8 cellular contexts compared by ENCODE assay signal in the genomic region with DNA sequence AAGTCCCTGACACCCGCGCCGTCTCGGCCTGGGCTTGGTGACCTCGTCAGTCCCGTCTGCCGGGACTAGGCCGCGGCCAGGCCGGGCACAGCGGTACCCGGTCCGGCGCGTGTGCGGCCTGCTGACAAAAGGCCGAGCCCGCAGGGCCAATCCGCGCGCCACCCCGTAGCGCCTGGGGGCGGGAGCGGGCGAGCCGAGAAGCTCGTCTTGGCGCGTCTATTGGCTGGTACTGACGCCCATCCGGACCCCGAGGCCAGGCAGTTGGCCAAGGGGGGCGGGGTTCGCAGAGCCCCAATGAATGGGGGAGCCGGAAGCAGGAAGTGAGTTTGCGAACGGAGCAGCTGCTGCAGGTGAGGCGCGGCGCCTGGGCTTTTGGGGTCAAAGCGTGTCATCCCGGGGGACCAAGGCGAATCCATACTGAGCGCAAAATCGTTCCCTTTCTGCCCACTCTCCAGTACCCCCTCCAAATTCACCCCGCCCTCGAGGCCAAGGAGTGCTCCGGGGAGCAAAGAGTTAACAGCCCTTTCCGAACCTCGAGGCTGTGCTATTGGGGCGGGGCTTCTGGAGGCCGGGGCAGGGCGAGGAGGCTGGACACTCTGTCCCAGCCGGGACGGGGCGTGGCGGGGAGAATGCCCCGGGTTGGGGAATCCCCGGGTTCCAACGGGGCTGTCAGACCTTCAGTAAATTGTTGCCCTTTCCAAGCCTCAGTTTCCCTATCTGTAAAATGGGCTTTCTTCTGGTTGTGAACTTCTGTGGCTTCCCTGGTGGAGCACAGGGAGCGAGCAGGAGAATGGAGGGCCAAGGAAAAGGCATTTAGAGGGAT. TPM values are rescaled to one million over a fixed set of nuclear protein-coding genes. Genes with fewer than 3 reads are reported as not detected.
DNase-seq lines count a peak whose midpoint lies in the region; ATAC-seq and TF ChIP-seq lines count a peak whose summit lies in the region.

A gene with protein sequence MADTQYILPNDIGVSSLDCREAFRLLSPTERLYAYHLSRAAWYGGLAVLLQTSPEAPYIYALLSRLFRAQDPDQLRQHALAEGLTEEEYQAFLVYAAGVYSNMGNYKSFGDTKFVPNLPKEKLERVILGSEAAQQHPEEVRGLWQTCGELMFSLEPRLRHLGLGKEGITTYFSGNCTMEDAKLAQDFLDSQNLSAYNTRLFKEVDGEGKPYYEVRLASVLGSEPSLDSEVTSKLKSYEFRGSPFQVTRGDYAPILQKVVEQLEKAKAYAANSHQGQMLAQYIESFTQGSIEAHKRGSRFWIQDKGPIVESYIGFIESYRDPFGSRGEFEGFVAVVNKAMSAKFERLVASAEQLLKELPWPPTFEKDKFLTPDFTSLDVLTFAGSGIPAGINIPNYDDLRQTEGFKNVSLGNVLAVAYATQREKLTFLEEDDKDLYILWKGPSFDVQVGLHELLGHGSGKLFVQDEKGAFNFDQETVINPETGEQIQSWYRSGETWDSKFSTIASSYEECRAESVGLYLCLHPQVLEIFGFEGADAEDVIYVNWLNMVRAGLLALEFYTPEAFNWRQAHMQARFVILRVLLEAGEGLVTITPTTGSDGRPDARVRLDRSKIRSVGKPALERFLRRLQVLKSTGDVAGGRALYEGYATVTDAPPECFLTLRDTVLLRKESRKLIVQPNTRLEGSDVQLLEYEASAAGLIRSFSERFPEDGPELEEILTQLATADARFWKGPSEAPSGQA (plus strand): TSS at position 319 of the 823 bp plus-strand sequence. CDS start 1,767 bp downstream, outside the sequence.

- no peaks in the 10 kb centered on the region for H3K9me3 ChIP-seq in gastroesophageal sphincter

- DNase-seq in GF-D8 (lab: John Stamatoyannopoulos, UW): peak; percentile 91
- DNase-seq in HEK293T (ENCODE audit: extremely low spot score): peak; percentile 96
- DNase-seq in MV-4-11 (lab: John Stamatoyannopoulos, UW): peak; percentile 96
- peak; percentile 91 for DNase-seq in SK-MEL-5 (ENCODE audit: low read depth, low spot score)
- peak; percentile 97 for DNase-seq in activated naive CD4-positive, alpha-beta T cell treated with anti-CD3 and anti-CD28 coated beads for 36 hours
- peak; percentile 65 for DNase-seq in non-pigmented ciliary epithelial cell (ENCODE audit: low read depth)
- DNase-seq in superior temporal gyrus (ENCODE audit: extremely low spot score): peak; percentile 98

- H3K27me3 ChIP-seq in gastroesophageal sphincter: no peaks in the 10 kb centered on the region

- peak within 1 kb of the TSS; percentile 89 for H3K4me3 Mint-ChIP-seq in activated naive CD4-positive, alpha-beta T cell treated with anti-CD3 and anti-CD28 coated beads for 36 hours

- H3K36me3 Mint-ChIP-seq in activated naive CD4-positive, alpha-beta T cell treated with anti-CD3 and anti-CD28 coated beads for 36 hours (ENCODE audit: low read depth): peaks cover 3% of the 10 kb centered on the region

- in situ Hi-C loops in SK-MEL-5 (cut with HindIII; ENCODE audit: low pct_unique_long_range_greater_than_20kb, low sequenced_read_pairs): no loop called here

- CTCF ChIA-PET in HEK293T (lab: Yijun Ruan, JAX): interaction anchor here (1.0 to 1.1 kb wide), 3 partner anchors 11 to 71 kb away, joined by 3 to 7 read pairs (median 6); a partner anchor contains a TSS
- CTCF ChIA-PET in activated naive CD4-positive, alpha-beta T cell treated with anti-CD3 and anti-CD28 coated beads for 36 hours (lab: Charles Lee): interaction anchor here (0.5 to 1.6 kb wide), 8 partner anchors 11 to 542 kb away, joined by 3 to 6 read pairs (median 4); a partner anchor contains a TSS

- peak; percentile 90 to 91 for TF ChIP-seq POLR2A in gastroesophageal sphincter (IDR thresholded peaks at IDR 0.05)

- WGBS in gastroesophageal sphincter (ENCODE audit: low coverage in 1 of 2), 2 donors: 0% methylated on average over 12 to 13 of the region's 62 CpGs

- ATAC-seq in gastroesophageal sphincter: peak; percentile 97

- POLR2A ChIA-PET in HEK293T (lab: Yijun Ruan, JAX): interaction anchor here (0.5 to 2.7 kb wide), 14 partner anchors 9 to 198 kb away, joined by 3 to 14 read pairs (median 6); a partner anchor contains a TSS

- H3K27ac Mint-ChIP-seq in activated naive CD4-positive, alpha-beta T cell treated with anti-CD3 and anti-CD28 coated beads for 36 hours: peak within 1 kb of the TSS; percentile 84

- peaks cover 25% of the 10 kb centered on the region for H3K4me1 Mint-ChIP-seq in activated naive CD4-positive, alpha-beta T cell treated with anti-CD3 and anti-CD28 coated beads for 36 hours (ENCODE audit: low read depth)

- H3K27ac ChIP-seq in gastroesophageal sphincter: peak within 1 kb of the TSS; percentile 78 to 96 (median 92)

- peaks cover 0 to 40% of the 10 kb centered on the region in 2 donors for H3K36me3 ChIP-seq in gastroesophageal sphincter

- TF ChIP-seq CTCF in gastroesophageal sphincter (IDR thresholded peaks at IDR 0.05): no peak

- H3K27me3 Mint-ChIP-seq in activated naive CD4-positive, alpha-beta T cell treated with anti-CD3 and anti-CD28 coated beads for 36 hours (ENCODE audit: low read depth): no peaks in the 10 kb centered on the region

- no peaks in the 10 kb centered on the region for H3K9me3 Mint-ChIP-seq in activated naive CD4-positive, alpha-beta T cell treated with anti-CD3 and anti-CD28 coated beads for 36 hours

- intact Hi-C loops in activated naive CD4-positive, alpha-beta T cell treated with anti-CD3 and anti-CD28 coated beads for 36 hours (cut with micrococcal nuclease): loop anchor here (1.0 to 2.0 kb wide), 6 partner anchors 14 to 478 kb away; a partner anchor contains a TSS

- H3K4me3 ChIP-seq in gastroesophageal sphincter: peak within 1 kb of the TSS; percentile 61 to 70

- TF ChIP-seq EP300 in gastroesophageal sphincter (IDR thresholded peaks at IDR 0.05): no peak

- H3K4me1 ChIP-seq in gastroesophageal sphincter: peaks cover 0 to 25% (median 5%) of the 10 kb centered on the region in 3 donors

TF ChIP-seq in HEK293T, 16 proteins besides CTCF, POLR2A, EP300 and RAD21:
- TF ChIP-seq ZNF384 (IDR thresholded peaks at IDR 0.05) (no peak), BHLHE40 (IDR thresholded peaks at IDR 0.05; ENCODE audit: borderline replicate concordance) (no peak), ELF4 (IDR thresholded peaks at IDR 0.05) (peak; percentile 94), L3MBTL2 (conservative IDR thresholded peaks at IDR 0.05) (peak; percentile 77), SP1 (IDR thresholded peaks at IDR 0.05) (no peak), HDGF (IDR thresholded peaks at IDR 0.05; ENCODE audit: borderline replicate concordance) (no peak), CTBP1 (IDR thresholded peaks at IDR 0.05; ENCODE audit: borderline replicate concordance) (no peak), FOXM1 (IDR thresholded peaks at IDR 0.05; ENCODE audit: borderline replicate concordance) (no peak)
- TF ChIP-seq, protein P1, sequence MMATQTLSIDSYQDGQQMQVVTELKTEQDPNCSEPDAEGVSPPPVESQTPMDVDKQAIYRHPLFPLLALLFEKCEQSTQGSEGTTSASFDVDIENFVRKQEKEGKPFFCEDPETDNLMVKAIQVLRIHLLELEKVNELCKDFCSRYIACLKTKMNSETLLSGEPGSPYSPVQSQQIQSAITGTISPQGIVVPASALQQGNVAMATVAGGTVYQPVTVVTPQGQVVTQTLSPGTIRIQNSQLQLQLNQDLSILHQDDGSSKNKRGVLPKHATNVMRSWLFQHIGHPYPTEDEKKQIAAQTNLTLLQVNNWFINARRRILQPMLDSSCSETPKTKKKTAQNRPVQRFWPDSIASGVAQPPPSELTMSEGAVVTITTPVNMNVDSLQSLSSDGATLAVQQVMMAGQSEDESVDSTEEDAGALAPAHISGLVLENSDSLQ (IDR thresholded peaks at IDR 0.05): peak; percentile 98

RNA-seq across cellular contexts. Expression of the gene that starts here (rescaled TPM):
- 40.9 and 43.5 TPM in 2 replicates for total RNA-seq in SK-MEL-5 (2014; rRNA removed; shearing (Covaris generic))
- polyA plus RNA-seq in SK-MEL-5 (2015; cell fraction: cytosol; rRNA removed): 37.1 and 47.0 TPM in 2 replicates
- 36.2 and 40.5 TPM in 2 replicates for polyA plus RNA-seq in SK-MEL-5 (2015; cell fraction: nucleus; rRNA removed)
- total RNA-seq in activated naive CD4-positive, alpha-beta T cell treated with anti-CD3 and anti-CD28 coated beads for 36 hours: 10 to 100 TPM; 73.8 to 80.1 TPM
- total RNA-seq in gastroesophageal sphincter: 10 to 100 TPM; 11.5 to 35.3 (median 22.4) TPM

Comparison
In these comparisons a context has a peak if more than half of its experiments do, and no peak if none do; other contexts are left out.
1. Peak in every context shown above with its lines: DNase-seq, ATAC-seq, H3K4me3 ChIP-seq and H3K27ac ChIP-seq.